Comparison of ENCODE assay signal across 19 cellular contexts in genomic region chr2:107137711-107138110, GRCh38.
"Had no signal": no experiment of that assay in that cellular context is flagged by ENCODE, and none has a peak within 500 bp of the region (broad histone marks: within the 10 kb centered on the region; RNA-seq: fewer than 3 reads in every experiment).

No MANE protein-coding gene starts in this region.

- H3K4me3 ChIP-seq: body of pancreas, hepatocyte, mucosa of descending colon, ovary, psoas muscle, skin epidermis, suprapubic skin, transverse colon, vagina had no signal

- ATAC-seq: activated CD8-positive, alpha-beta T cell treated with anti-CD3 and anti-CD28 coated beads, Interleukin-2, amount 10 ng/mL, durations not matched to agents 7 days and 5 days; body of pancreas; effector memory CD8-positive, alpha-beta T cell; left cardiac atrium; mucosa of descending colon; naive thymus-derived CD4-positive, alpha-beta T cell; psoas muscle; right cardiac atrium had no signal

- DNase-seq: activated CD4-positive, alpha-beta T cell treated with anti-CD3 and anti-CD28 coated beads, Interleukin-2, amount 10 ng/mL, durations not matched to agents 24 days and 14 days; activated CD8-positive, alpha-beta T cell treated with anti-CD3 and anti-CD28 coated beads, Interleukin-2, amount 10 ng/mL, durations not matched to agents 7 days and 5 days; activated naive CD4-positive, alpha-beta T cell treated with Interleukin-2 at 50 U/mL for 16 hours; activated T-cell treated with anti-CD3 and anti-CD28 coated beads, Interleukin-2, amount 50 U/mL, for 24 hours; body of pancreas; caudate nucleus; effector memory CD8-positive, alpha-beta T cell; left cardiac atrium; mesenchymal stem cell; mucosa of descending colon; naive thymus-derived CD4-positive, alpha-beta T cell; ovary; psoas muscle; right cardiac atrium; transverse colon had no signal

- H3K27ac ChIP-seq: body of pancreas, hepatocyte, ovary, psoas muscle, skin epidermis, suprapubic skin, transverse colon, vagina had no signal

- H3K36me3 ChIP-seq: ovary, suprapubic skin, transverse colon, vagina had no signal

- H3K27me3 ChIP-seq: body of pancreas, hepatocyte, ovary, suprapubic skin, transverse colon, vagina had no signal

- H3K9me3 ChIP-seq: body of pancreas, mucosa of descending colon, ovary, psoas muscle, suprapubic skin, transverse colon, vagina had no signal

- H3K4me1 ChIP-seq: body of pancreas, psoas muscle, suprapubic skin, transverse colon, vagina had no signal
